Comparison of ENCODE assay signal across 9 cellular contexts in genomic region chr22:36776722-36777121, GRCh38. TPM values are rescaled to one million over a fixed set of nuclear protein-coding genes. Genes with fewer than 3 reads are reported as not detected.
DNase-seq lines count a peak whose midpoint lies in the region; ATAC-seq and TF ChIP-seq lines count a peak whose summit lies in the region.
"Had no signal": no experiment of that assay in that cellular context is flagged by ENCODE, and none has a peak within 500 bp of the region (broad histone marks: within the 10 kb centered on the region; RNA-seq: fewer than 3 reads in every experiment).

No MANE protein-coding gene starts in this region.

- H3K9ac ChIP-seq in OCI-LY3 (ENCODE audit: low read length) (peak overlapping the region; percentile 62), duodenal mucosa (ENCODE audit: low read depth in 1 of 2, low read length in 2 of 2) (peak overlapping the region; percentile 21 to 65)

- no peaks in the 10 kb centered on the region for H3K9me3 Mint-ChIP-seq in CD8-positive, alpha-beta memory T cell

- no peak for TF ChIP-seq EP300 in ovary (IDR thresholded peaks at IDR 0.05)

- CTCF ChIA-PET in CD8-positive, alpha-beta memory T cell (lab: Charles Lee): interaction anchor here (0.8 to 6.9 kb wide), 9 partner anchors 10 to 423 kb away, joined by 3 to 40 read pairs (median 4); no protein-coding TSS in a partner anchor

- H3K4me2 ChIP-seq in OCI-LY3 (ENCODE audit: low read length): peak overlapping the region; percentile 92

- no peak for TF ChIP-seq CTCF in OCI-LY3 (IDR thresholded peaks at IDR 0.05; ENCODE audit: low read depth, low read length)
- no peak for TF ChIP-seq CTCF in ovary (IDR thresholded peaks at IDR 0.05)

- DNase-seq in CD8-positive, alpha-beta memory T cell: no peak
- peak in 1 of 5 donors; percentile 31 for DNase-seq in ovary
- no peak for DNase-seq in SIG-M5 (lab: John Stamatoyannopoulos, UW)
- no peak for DNase-seq in posterior vena cava (ENCODE audit: low spot score)

- no peak overlapping the region for H3K27ac ChIP-seq in CD8-positive, alpha-beta memory T cell (ENCODE audit: low read depth, low read length)
- no peak overlapping the region for H3K27ac ChIP-seq in OCI-LY3 (ENCODE audit: low read length)
- no peak overlapping the region for H3K27ac ChIP-seq in duodenal mucosa (ENCODE audit: low read depth, low read length)
- no peak overlapping the region for H3K27ac ChIP-seq in ovary

- no peaks in the 10 kb centered on the region for H3K27me3 Mint-ChIP-seq in CD8-positive, alpha-beta memory T cell

- H3K36me3 Mint-ChIP-seq in CD8-positive, alpha-beta memory T cell: peaks cover 3 to 14% (median 8%) of the 10 kb centered on the region in 3 donors

- intact Hi-C loops in ovary (cut with DNase I) (loop anchor here in 2 of 4 donors (5.0 to 10.0 kb wide), 3 partner anchors 196 to 428 kb away; partner anchors contain the start of gene KCTD17 (in 1 of the 2)), posterior vena cava (cut with DNase I) (loop anchor here (1.0 to 10.0 kb wide), 2 partner anchors 44 to 232 kb away; no protein-coding TSS in a partner anchor)

- 55 to 67% (median 60%) methylated on average over 12 of the region's 12 CpGs for WGBS in ovary, 3 donors

- peaks cover 18% of the 10 kb centered on the region for H3K4me1 ChIP-seq in CD8-positive, alpha-beta memory T cell (ENCODE audit: insufficient read depth, low read length)
- peaks cover 17% of the 10 kb centered on the region for H3K4me1 ChIP-seq in OCI-LY3 (ENCODE audit: low read length)
- H3K4me1 ChIP-seq in duodenal mucosa (ENCODE audit: control insufficient read depth in 1 of 2, insufficient read depth in 2 of 2, low read length in 2 of 2): peaks cover 12 to 20% of the 10 kb centered on the region in 2 donors
- H3K4me1 ChIP-seq in ovary (ENCODE audit: insufficient read depth): peaks cover 5% of the 10 kb centered on the region

- no peak for TF ChIP-seq POLR2A in ovary (IDR thresholded peaks at IDR 0.05)

- peak overlapping the region; percentile 33 for H3K4me3 ChIP-seq in CD8-positive, alpha-beta memory T cell (ENCODE audit: low read length)
- H3K4me3 ChIP-seq in OCI-LY3 (ENCODE audit: low read length) (peak overlapping the region; percentile 90), duodenal mucosa (ENCODE audit: low read depth in 1 of 2, low read length in 2 of 2) (peak overlapping the region; percentile 45 to 46), ovary (peak overlapping the region; percentile 31)

- H3K36me3 ChIP-seq in CD8-positive, alpha-beta memory T cell (ENCODE audit: insufficient read depth, low read length): no peaks in the 10 kb centered on the region
- H3K36me3 ChIP-seq in OCI-LY3 (replicated peaks; ENCODE audit: low read depth, low read length) (no peaks in the 10 kb centered on the region), duodenal mucosa (ENCODE audit: control insufficient read depth in 1 of 2, insufficient read depth in 2 of 2, low read length in 2 of 2) (peaks cover 0 to 7% of the 10 kb centered on the region in 2 donors), ovary (no peaks in the 10 kb centered on the region)

- no peaks in the 10 kb centered on the region for H3K27me3 ChIP-seq in CD8-positive, alpha-beta memory T cell (ENCODE audit: insufficient read depth, low read length, poor library complexity, severe bottlenecking)
- 0 out of 2 replicates have a peak, but pooled peaks cover 4% of the 10 kb centered on the region for H3K27me3 ChIP-seq in OCI-LY3 (ENCODE audit: low read depth, low read length)
- H3K27me3 ChIP-seq in duodenal mucosa (ENCODE audit: control insufficient read depth in 1 of 2, insufficient read depth in 2 of 2, low read length in 2 of 2): no peaks in the 10 kb centered on the region
- no peaks in the 10 kb centered on the region for H3K27me3 ChIP-seq in ovary

- H4K20me1 ChIP-seq in OCI-LY3 (ENCODE audit: insufficient read depth, low read length): no peaks in the 10 kb centered on the region

- H3K4me3 Mint-ChIP-seq in CD8-positive, alpha-beta memory T cell: peak overlapping the region; percentile 81 to 97 (median 91)

- peak overlapping the region; percentile 88 for H2AFZ ChIP-seq in OCI-LY3 (ENCODE audit: low read depth, low read length)

- H3K4me1 Mint-ChIP-seq in CD8-positive, alpha-beta memory T cell: peaks cover 19 to 33% (median 26%) of the 10 kb centered on the region in 3 donors

- peak overlapping the region; percentile 91 to 99 (median 96) for H3K27ac Mint-ChIP-seq in CD8-positive, alpha-beta memory T cell

- POLR2A ChIA-PET in CD8-positive, alpha-beta memory T cell (lab: Charles Lee): interaction anchor here (0.6 to 1.4 kb wide), 5 partner anchors 202 to 901 kb away, joined by 3 to 9 read pairs (median 4); partner anchors contain the start of gene EIF3D

- H3K79me2 ChIP-seq in OCI-LY3 (ENCODE audit: low read length): no peaks in the 10 kb centered on the region

- no peaks in the 10 kb centered on the region for H3K9me3 ChIP-seq in CD8-positive, alpha-beta memory T cell (ENCODE audit: low read length)
- no peaks in the 10 kb centered on the region for H3K9me3 ChIP-seq in OCI-LY3 (ENCODE audit: insufficient read depth, low read length)
- no peaks in the 10 kb centered on the region for H3K9me3 ChIP-seq in duodenal mucosa (ENCODE audit: control insufficient read depth in 1 of 2, low read length in 2 of 2)
- no peaks in the 10 kb centered on the region for H3K9me3 ChIP-seq in ovary

- ATAC-seq in HG03571 (IDR thresholded peaks at IDR 0.05; ENCODE audit: unreplicated experiment) (no peak), GM21723 (IDR thresholded peaks at IDR 0.05; ENCODE audit: unreplicated experiment) (no peak)

RNA-seq across cellular contexts. Expression of gene IFT27, which starts 0.8 kb away (rescaled TPM):
- 10 to 100 TPM; 24.9 to 26.5 TPM for total RNA-seq in CD8-positive, alpha-beta memory T cell
- polyA plus RNA-seq in CD8-positive, alpha-beta memory T cell: 9.7 TPM
- 10 to 100 TPM; 26.0 to 38.8 (median 29.5) TPM for total RNA-seq in ovary
- 10 to 100 TPM; 14.2 to 20.0 TPM for polyA plus RNA-seq in ovary
- total RNA-seq in posterior vena cava: 10 to 100 TPM; 12.3 to 18.6 TPM

RNA-seq across cellular contexts. Expression of gene PVALB, which starts 40.1 kb away (rescaled TPM):
- not detected for total RNA-seq in CD8-positive, alpha-beta memory T cell
- polyA plus RNA-seq in CD8-positive, alpha-beta memory T cell: not detected
- total RNA-seq in ovary (under 1 TPM in 1 of 7 donors, not detected in 6; 0.41 TPM), posterior vena cava (not detected)
- under 1 TPM in 1 of 2 donors, not detected in 1; 0.47 TPM for polyA plus RNA-seq in ovary
- total RNA-seq: dermis microvascular lymphatic vessel endothelial cell had no signal

Comparison
In these comparisons a context has a peak if more than half of its experiments do, and no peak if none do; other contexts are left out.
1. H3K4me3 ChIP-seq: peak in every context shown above with its lines; median percentile 90 in OCI-LY3; 46 in duodenal mucosa; 33 in CD8-positive, alpha-beta memory T cell; 31 in ovary.